Comparison of ENCODE assay signal across 21 cellular contexts in the genomic region with DNA sequence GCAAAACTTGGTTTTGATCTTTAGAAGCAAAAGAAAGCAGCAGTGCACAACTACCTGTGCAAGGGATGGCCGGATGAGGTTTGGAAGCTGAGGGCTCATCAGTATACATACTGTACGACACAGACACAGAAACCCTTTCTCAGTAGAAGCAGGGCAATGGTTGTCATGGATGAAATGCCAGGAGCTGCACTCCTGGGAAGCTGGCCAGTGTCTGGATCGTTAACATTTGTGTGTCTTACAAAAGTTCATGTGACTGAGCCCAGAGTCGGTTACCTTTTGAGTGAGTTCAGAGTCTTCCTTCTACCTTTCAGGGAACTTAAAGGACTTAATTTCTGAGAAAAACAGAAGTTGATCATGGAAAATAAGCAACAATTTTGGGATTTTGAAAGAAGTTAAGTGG.
DNase-seq lines count a peak whose midpoint lies in the region; TF ChIP-seq lines count a peak whose summit lies in the region.
"Had no signal": no experiment of that assay in that cellular context is flagged by ENCODE, and none has a peak within 500 bp of the region (broad histone marks: within the 10 kb centered on the region; RNA-seq: fewer than 3 reads in every experiment).

No MANE protein-coding gene starts in this region.

- H3K4me3 ChIP-seq in adipocyte (ENCODE audit: low read length) = no peak overlapping the region
- no peak overlapping the region for H3K4me3 ChIP-seq in sigmoid colon
- H3K4me3 ChIP-seq: cardiac muscle cell, left lung had no signal

- H3K27me3 ChIP-seq in adipocyte (replicated peaks; ENCODE audit: control insufficient read depth, insufficient read depth, low read length) (no peaks in the 10 kb centered on the region), sigmoid colon (no peaks in the 10 kb centered on the region)
- H3K27me3 ChIP-seq: cardiac muscle cell, left lung had no signal

- peaks cover 3% of the 10 kb centered on the region for H3K36me3 ChIP-seq in adipocyte (ENCODE audit: control insufficient read depth, insufficient read depth, low read length, severe bottlenecking)
- H3K36me3 ChIP-seq in sigmoid colon = no peaks in the 10 kb centered on the region
- H3K36me3 ChIP-seq: cardiac muscle cell, left lung had no signal

- no peak for TF ChIP-seq EP300 in sigmoid colon (IDR thresholded peaks at IDR 0.05)

- TF ChIP-seq POLR2A in sigmoid colon (IDR thresholded peaks at IDR 0.05) = no peak

- H3K4me1 ChIP-seq in adipocyte (ENCODE audit: control insufficient read depth, insufficient read depth, low read length) (peaks cover 29% of the 10 kb centered on the region), sigmoid colon (peaks cover 0 to 39% (median 26%) of the 10 kb centered on the region in 4 donors)
- H3K4me1 ChIP-seq: left lung had no signal

- 66 to 70% methylated on average over 4 of the region's 4 CpGs for WGBS in sigmoid colon, 2 donors

- TF ChIP-seq CTCF in sigmoid colon (IDR thresholded peaks at IDR 0.05) = no peak

- no peak overlapping the region for H3K9ac ChIP-seq in adipocyte (ENCODE audit: low read length)

- no peaks in the 10 kb centered on the region for H3K9me3 ChIP-seq in adipocyte (ENCODE audit: control insufficient read depth, low read length)
- no peaks in the 10 kb centered on the region for H3K9me3 ChIP-seq in sigmoid colon
- H3K9me3 ChIP-seq: left lung had no signal

- intact Hi-C loops in sigmoid colon (cut with DNase I) = loop anchor here (10.0 kb wide), 1 partner anchor 161 kb away; no protein-coding TSS in a partner anchor

- H3K27ac ChIP-seq in sigmoid colon = peak overlapping the region in 3 of 4 donors; percentile 53 to 69 (median 61)
- H3K27ac ChIP-seq: 22Rv1, cardiac muscle cell, left lung, RWPE1 had no signal

- DNase-seq in DMS79 treated with DMSO at 0.1 percent for 48 hours (lab: John Stamatoyannopoulos, UW) = peak; percentile 2
- no peak for DNase-seq in DMS79 (lab: John Stamatoyannopoulos, UW)
- DNase-seq in adipocyte (ENCODE audit: low read depth) = peak; percentile 20
- peak; percentile 43 for DNase-seq in kidney tubule cell (ENCODE audit: low spot score)
- DNase-seq in sigmoid colon = peak; percentile 78
- no peak for DNase-seq in SW 1271 (lab: John Stamatoyannopoulos, UW)
- no peak for DNase-seq in NCI-H1105 (lab: John Stamatoyannopoulos, UW)
- no peak for DNase-seq in cerebellar cortex (ENCODE audit: low spot score)
- DNase-seq: activated CD4-positive, alpha-beta T cell treated with anti-CD3 and anti-CD28 coated beads, Interleukin-2, amount 50 U/mL, for 1 hour; activated CD8-positive, alpha-beta memory T cell treated with anti-CD3 and anti-CD28 coated beads, Interleukin-2, amount 50 U/mL, for 4 hours; activated effector memory CD4-positive, alpha-beta T cell treated with Interleukin-2 at 50 U/mL for 16 hours; COR-L47; left lung; NCI-H146; NCI-H226; nucleus accumbens; stimulated activated CD4-positive, alpha-beta T cell treated with anti-CD3 and anti-CD28 coated beads, Interleukin-2, amount 100 ng/mL, for 24 hours; stimulated activated naive CD4-positive, alpha-beta T cell treated with Interleukin-2 at 50 U/mL for 16 hours had no signal

Comparison
In these comparisons a context has a peak if more than half of its experiments do, and no peak if none do; other contexts are left out.
1. DNase-seq: peak in DMS79 treated with DMSO at 0.1 percent for 48 hours (single experiment), adipocyte (single experiment), kidney tubule cell (single experiment) and sigmoid colon (single experiment); none in DMS79 (single experiment), SW 1271 (0 of 2), NCI-H1105 (single experiment) and cerebellar cortex (single experiment).